In genomic region chr7:47571355-47572100, GRCh38 we compare ENCODE assay signal across 8 cellular contexts. TPM values are rescaled to one million over a fixed set of nuclear protein-coding genes. Genes with fewer than 3 reads are reported as not detected.
A peak's percentile ranks its signal among the peaks of the same experiment; 100 is the strongest.
DNase-seq lines count a peak whose midpoint lies in the region; ATAC-seq and TF ChIP-seq lines count a peak whose summit lies in the region.

No MANE protein-coding gene starts in this region.

- peak; percentile 69 for DNase-seq in SIG-M5 treated with dmso at 0.1 percent for 504 hours (lab: John Stamatoyannopoulos, UW; ENCODE audit: unreplicated experiment)
- DNase-seq in SIG-M5 (lab: John Stamatoyannopoulos, UW): no peak
- DNase-seq in SJCRH30: peak; percentile 85 to 89
- DNase-seq in progenitor cell of endocrine pancreas (ENCODE audit: low spot score, unreplicated experiment): no peak
- DNase-seq in foreskin melanocyte: no peak
- DNase-seq in activated naive CD4-positive, alpha-beta T cell treated with anti-CD3 and anti-CD28 coated beads for 36 hours: no peak

- no peak for TF ChIP-seq EP300 in gastroesophageal sphincter (IDR thresholded peaks at IDR 0.05)

- H3K27me3 ChIP-seq in SJCRH30: no peaks in the 10 kb centered on the region
- no peaks in the 10 kb centered on the region for H3K27me3 ChIP-seq in gastroesophageal sphincter

- TF ChIP-seq CTCF in gastroesophageal sphincter (IDR thresholded peaks at IDR 0.05) (peak in 1 of 4 experiments; percentile 6), progenitor cell of endocrine pancreas (IDR thresholded peaks at IDR 0.05; ENCODE audit: unreplicated experiment) (no peak)

- H3K4me1 ChIP-seq in SJCRH30 (peaks cover 23% of the 10 kb centered on the region), gastroesophageal sphincter (peaks cover 6 to 72% (median 56%) of the 10 kb centered on the region in 3 donors)

- CTCF ChIA-PET in activated naive CD4-positive, alpha-beta T cell treated with anti-CD3 and anti-CD28 coated beads for 36 hours (lab: Charles Lee): no interaction called here

- H3K9me3 ChIP-seq in SJCRH30 (replicated peaks): no peaks in the 10 kb centered on the region
- no peaks in the 10 kb centered on the region for H3K9me3 ChIP-seq in gastroesophageal sphincter

- H3K36me3 ChIP-seq in SJCRH30: no peaks in the 10 kb centered on the region
- H3K36me3 ChIP-seq in gastroesophageal sphincter: no peaks in the 10 kb centered on the region

- peaks cover 65% of the 10 kb centered on the region for H3K4me1 Mint-ChIP-seq in progenitor cell of endocrine pancreas (ENCODE audit: low read depth)
- H3K4me1 Mint-ChIP-seq in activated naive CD4-positive, alpha-beta T cell treated with anti-CD3 and anti-CD28 coated beads for 36 hours (ENCODE audit: low read depth): no peaks in the 10 kb centered on the region

- no peaks in the 10 kb centered on the region for H3K27me3 Mint-ChIP-seq in progenitor cell of endocrine pancreas
- H3K27me3 Mint-ChIP-seq in activated naive CD4-positive, alpha-beta T cell treated with anti-CD3 and anti-CD28 coated beads for 36 hours (ENCODE audit: low read depth): peaks cover 13% of the 10 kb centered on the region

- WGBS in gastroesophageal sphincter (ENCODE audit: low coverage in 1 of 2), 2 donors: 8 to 38% methylated on average over 4 to 6 of the region's 23 CpGs

- H3K36me3 Mint-ChIP-seq in progenitor cell of endocrine pancreas (ENCODE audit: insufficient read depth): peaks cover 12% of the 10 kb centered on the region
- no peaks in the 10 kb centered on the region for H3K36me3 Mint-ChIP-seq in activated naive CD4-positive, alpha-beta T cell treated with anti-CD3 and anti-CD28 coated beads for 36 hours (ENCODE audit: low read depth)

- TF ChIP-seq POLR2A in gastroesophageal sphincter (IDR thresholded peaks at IDR 0.05): no peak

- H3K4me3 ChIP-seq in SJCRH30: peak overlapping the region; percentile 45
- peak overlapping the region in 1 of 2 donors; percentile 26 for H3K4me3 ChIP-seq in gastroesophageal sphincter

- peak overlapping the region; percentile 95 for H3K27ac Mint-ChIP-seq in progenitor cell of endocrine pancreas
- H3K27ac Mint-ChIP-seq in activated naive CD4-positive, alpha-beta T cell treated with anti-CD3 and anti-CD28 coated beads for 36 hours: no peak overlapping the region

- H3K4me3 Mint-ChIP-seq in progenitor cell of endocrine pancreas (ENCODE audit: low read depth): peak overlapping the region; percentile 21
- H3K4me3 Mint-ChIP-seq in activated naive CD4-positive, alpha-beta T cell treated with anti-CD3 and anti-CD28 coated beads for 36 hours: no peak overlapping the region

- peak overlapping the region; percentile 47 for H3K27ac ChIP-seq in SJCRH30
- peak overlapping the region; percentile 40 to 83 (median 80) for H3K27ac ChIP-seq in gastroesophageal sphincter

- H3K9me3 Mint-ChIP-seq in progenitor cell of endocrine pancreas (ENCODE audit: low read depth): no peaks in the 10 kb centered on the region
- H3K9me3 Mint-ChIP-seq in activated naive CD4-positive, alpha-beta T cell treated with anti-CD3 and anti-CD28 coated beads for 36 hours: no peaks in the 10 kb centered on the region

- intact Hi-C loops in activated naive CD4-positive, alpha-beta T cell treated with anti-CD3 and anti-CD28 coated beads for 36 hours (cut with micrococcal nuclease): no loop called here

- ATAC-seq in gastroesophageal sphincter: peak; percentile 43
- no peak for ATAC-seq in HG03025 (IDR thresholded peaks at IDR 0.05; ENCODE audit: low FRiP score, unreplicated experiment)

RNA-seq across cellular contexts. Expression of gene TNS3, which starts 10.4 kb away (rescaled TPM):
- total RNA-seq in SJCRH30 (2014; rRNA removed; shearing (Covaris generic)): 57.6 and 65.1 TPM in 2 replicates
- total RNA-seq in gastroesophageal sphincter (10 to 100 TPM; 35.0 to 61.3 (median 45.1) TPM), progenitor cell of endocrine pancreas (117 and 120 TPM in 2 replicates)
- under 1 TPM; 0.12 to 0.19 TPM for total RNA-seq in activated naive CD4-positive, alpha-beta T cell treated with anti-CD3 and anti-CD28 coated beads for 36 hours

Comparison
In these comparisons a context has a peak if more than half of its experiments do, and no peak if none do; other contexts are left out.
1. DNase-seq: peak in SIG-M5 treated with dmso at 0.1 percent for 504 hours (single experiment) and SJCRH30 (2 of 2); none in SIG-M5 (single experiment), progenitor cell of endocrine pancreas (single experiment), foreskin melanocyte (single experiment) and activated naive CD4-positive, alpha-beta T cell treated with anti-CD3 and anti-CD28 coated beads for 36 hours (single experiment).
2. RNA of gene TNS3, which starts 10.4 kb away (total RNA-seq): 117 to 120 TPM in progenitor cell of endocrine pancreas, 57.6 to 65.1 TPM in SJCRH30 and 35.0 to 61.3 TPM in gastroesophageal sphincter; 0.12 to 0.19 TPM in activated naive CD4-positive, alpha-beta T cell treated with anti-CD3 and anti-CD28 coated beads for 36 hours; every median in the first group is over 10 times any median in the second.